In the genomic region with DNA sequence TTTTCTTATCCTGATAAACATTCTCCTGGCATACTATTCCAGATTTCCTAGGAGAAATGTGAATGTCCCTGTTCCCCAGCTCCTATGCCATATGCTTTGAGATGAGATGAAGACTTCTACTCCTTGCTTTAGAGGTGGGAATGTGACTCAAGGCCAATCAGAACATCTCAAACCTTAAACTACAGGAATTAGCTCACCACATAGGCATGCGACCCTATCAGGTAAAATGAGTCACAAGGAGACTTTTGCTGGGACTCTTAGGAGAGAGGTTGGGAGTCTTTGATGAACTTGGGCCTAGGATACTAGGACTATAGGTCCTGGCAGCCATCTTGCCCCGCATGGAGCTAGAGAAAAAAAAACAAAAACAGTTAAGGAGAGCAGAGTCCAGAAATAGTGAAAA, we compare ENCODE assay signal across 22 cellular contexts.
A peak's percentile ranks its signal among the peaks of the same experiment; 100 is the strongest.
DNase-seq lines count a peak whose midpoint lies in the region; ATAC-seq and TF ChIP-seq lines count a peak whose summit lies in the region.
"Had no signal": no experiment of that assay in that cellular context is flagged by ENCODE, and none has a peak within 500 bp of the region (broad histone marks: within the 10 kb centered on the region; RNA-seq: fewer than 3 reads in every experiment).

No MANE protein-coding gene starts in this region.

- DNase-seq in ELR (ENCODE audit: low read depth) (peak; percentile 44), NCI-H226 (peak; percentile 31), choroid plexus epithelial cell (ENCODE audit: low read depth) (peak; percentile 36), kidney tubule cell (ENCODE audit: low spot score) (peak; percentile 82), AG20443 (ENCODE audit: low spot score) (no peak), NCI-H1105 treated with DMSO at 0.1 percent for 48 hours (lab: John Stamatoyannopoulos, UW) (no peak)
- DNase-seq in effector memory CD4-positive, alpha-beta T cell = no peak
- DNase-seq: activated CD4-positive, alpha-beta T cell treated with anti-CD3 and anti-CD28 coated beads for 36 hours; activated naive CD8-positive, alpha-beta T cell treated with anti-CD3 and anti-CD28 coated beads for 36 hours; activated T-cell treated with anti-CD3 and anti-CD28 coated beads for 4 hours; COR-L47; dorsolateral prefrontal cortex; GF-D8; Kasumi-1; NCI-H1930; NCI-H69; right lobe of liver; stimulated activated CD4-positive, alpha-beta T cell treated with anti-CD3 and anti-CD28 coated beads, Interleukin-4, amount 100 ng/mL, for 24 hours; upper lobe of left lung had no signal

- no peaks in the 10 kb centered on the region for H3K27me3 ChIP-seq in effector memory CD4-positive, alpha-beta T cell (replicated peaks; ENCODE audit: control insufficient read depth, insufficient read depth, low read length, poor library complexity, severe bottlenecking)
- H3K27me3 ChIP-seq: dorsolateral prefrontal cortex, neural progenitor cell, right lobe of liver, upper lobe of left lung had no signal

- ATAC-seq in HG03354 (IDR thresholded peaks at IDR 0.05; ENCODE audit: poor library complexity, severe bottlenecking, unreplicated experiment) = no peak
- ATAC-seq: activated CD4-positive, alpha-beta T cell treated with anti-CD3 and anti-CD28 coated beads for 36 hours; right lobe of liver; stimulated activated effector memory CD8-positive, alpha-beta T cell treated with anti-CD3 and anti-CD28 coated beads, Interleukin-12 subunit alpha, Interleukin-12 subunit beta, amount 100 ng/mL, for 72 hours had no signal

- H3K4me1 ChIP-seq in effector memory CD4-positive, alpha-beta T cell (ENCODE audit: control insufficient read depth, insufficient read depth, low read length, poor library complexity, severe bottlenecking) = peaks cover 5% of the 10 kb centered on the region

- H3K9me3 ChIP-seq in effector memory CD4-positive, alpha-beta T cell (ENCODE audit: control insufficient read depth, low read length) = no peaks in the 10 kb centered on the region
- H3K9me3 ChIP-seq: right lobe of liver, upper lobe of left lung had no signal

- no peak for TF ChIP-seq CTCF in choroid plexus epithelial cell (conservative IDR thresholded peaks at IDR 0.05; ENCODE audit: low read depth, low read length)

- H3K4me3 ChIP-seq in choroid plexus epithelial cell (ENCODE audit: low read depth, low read length) = no peak overlapping the region
- no peak overlapping the region for H3K4me3 ChIP-seq in effector memory CD4-positive, alpha-beta T cell (ENCODE audit: insufficient read depth, low read depth, low read length, poor library complexity, severe bottlenecking)
- H3K4me3 ChIP-seq: dorsolateral prefrontal cortex, neural progenitor cell, right lobe of liver, upper lobe of left lung had no signal

- no peaks in the 10 kb centered on the region for H3K36me3 ChIP-seq in effector memory CD4-positive, alpha-beta T cell (ENCODE audit: control insufficient read depth, insufficient read depth, low read length)
- H3K36me3 ChIP-seq: neural progenitor cell had no signal

- H3K27ac ChIP-seq in effector memory CD4-positive, alpha-beta T cell (ENCODE audit: insufficient read depth, low read length, poor library complexity, severe bottlenecking) = no peak overlapping the region
- H3K27ac ChIP-seq: dorsolateral prefrontal cortex, neural progenitor cell, right lobe of liver, upper lobe of left lung had no signal

Comparison
In these comparisons a context has a peak if more than half of its experiments do, and no peak if none do; other contexts are left out.
1. DNase-seq: peak in ELR (single experiment), NCI-H226 (single experiment), choroid plexus epithelial cell (single experiment) and kidney tubule cell (single experiment); none in AG20443 (single experiment), NCI-H1105 treated with DMSO at 0.1 percent for 48 hours (single experiment) and effector memory CD4-positive, alpha-beta T cell (0 of 3).